In the genomic region with DNA sequence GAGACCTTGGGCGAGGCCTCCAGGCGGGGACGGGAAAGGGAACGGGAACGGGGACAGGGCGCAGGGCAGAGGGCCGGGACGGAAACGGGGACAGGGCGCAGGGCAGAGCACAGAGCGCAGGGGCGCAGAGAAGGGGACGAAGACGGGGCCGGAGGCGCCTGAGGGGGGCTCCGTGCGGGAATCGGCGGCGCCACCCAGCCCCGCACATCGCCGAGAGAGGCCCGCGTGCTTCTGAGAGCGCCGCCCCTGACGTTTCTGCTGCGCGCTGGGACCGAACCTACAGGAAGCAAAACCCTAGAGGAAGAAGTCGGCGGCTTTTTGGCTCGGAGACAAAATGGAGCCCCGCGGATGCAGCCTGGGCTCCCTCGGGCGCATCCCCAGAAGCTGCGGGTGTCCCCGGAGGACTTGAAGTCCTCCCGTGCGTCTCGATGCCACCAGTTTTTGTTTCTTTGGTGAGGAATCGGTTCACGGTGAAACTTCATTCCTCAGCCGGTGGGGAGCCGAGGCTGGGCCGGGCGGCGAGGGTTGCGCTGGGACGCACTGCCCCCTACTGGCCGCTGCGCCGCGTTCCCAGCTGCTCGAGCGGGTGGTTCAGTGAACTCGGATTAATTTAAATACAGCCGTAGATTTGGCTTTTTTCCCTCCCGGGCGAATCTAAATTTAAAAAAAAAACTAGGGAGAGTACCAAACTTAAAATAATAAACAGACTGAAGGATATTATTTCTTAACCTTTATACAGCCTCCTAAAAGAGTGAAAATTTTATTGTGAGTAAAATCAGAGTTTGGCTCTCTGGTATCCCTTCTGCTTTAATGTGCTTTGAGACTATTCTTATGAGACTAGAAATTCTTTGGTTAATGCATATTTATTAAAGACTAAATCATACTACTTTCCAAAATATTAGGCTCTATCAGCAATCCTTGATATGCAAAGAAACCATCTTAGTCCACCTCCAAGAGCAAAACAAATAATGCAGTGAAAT, we compare ENCODE assay signal across 8 cellular contexts.
A peak's percentile ranks its signal among the peaks of the same experiment; 100 is the strongest.
DNase-seq lines count a peak whose midpoint lies in the region; ATAC-seq and TF ChIP-seq lines count a peak whose summit lies in the region.

No MANE protein-coding gene starts in this region.

- TF ChIP-seq CTCF in parathyroid adenoma (IDR thresholded peaks at IDR 0.05) (peak; percentile 84), thyroid gland (IDR thresholded peaks at IDR 0.05) (peak; percentile 68 to 92 (median 83))

- DNase-seq in DMS79 (lab: John Stamatoyannopoulos, UW) (peak; percentile 43), HUDEP-2 (lab: John Stamatoyannopoulos, UW; ENCODE audit: unreplicated experiment in 76 of 76) (peak in 67 of 76 experiments; percentile 4 to 77 (median 56)), SKM-1 (lab: John Stamatoyannopoulos, UW; ENCODE audit: unreplicated experiment) (peak; percentile 29), adipocyte (ENCODE audit: low read depth) (peak; percentile 90), cardiac septum (ENCODE audit: low spot score) (peak; percentile 91), thyroid gland (peak; percentile 61 to 75)

- peak overlapping the region; percentile 69 for H3K27ac ChIP-seq in parathyroid adenoma
- H3K27ac ChIP-seq in thyroid gland = peak overlapping the region; percentile 63 to 83 (median 77)

- H3K27me3 ChIP-seq in adipocyte (replicated peaks; ENCODE audit: control insufficient read depth, insufficient read depth, low read length) (peaks cover 2% of the 10 kb centered on the region), parathyroid adenoma (ENCODE audit: control insufficient read depth, insufficient read depth, low read length) (no peaks in the 10 kb centered on the region), thyroid gland (no peaks in the 10 kb centered on the region)

- no peaks in the 10 kb centered on the region for H3K79me2 ChIP-seq in parathyroid adenoma

- peak overlapping the region; percentile 94 for H3K4me2 ChIP-seq in parathyroid adenoma (ENCODE audit: low read length)

- peak overlapping the region; percentile 78 for H2AFZ ChIP-seq in parathyroid adenoma

- H3K4me1 ChIP-seq in adipocyte (ENCODE audit: control insufficient read depth, insufficient read depth, low read length) = no peaks in the 10 kb centered on the region
- no peaks in the 10 kb centered on the region for H3K4me1 ChIP-seq in parathyroid adenoma
- H3K4me1 ChIP-seq in thyroid gland = peaks cover 3 to 11% of the 10 kb centered on the region in 2 donors

- TF ChIP-seq POLR2A in thyroid gland (IDR thresholded peaks at IDR 0.05) = no peak

- ATAC-seq in GM21390 (IDR thresholded peaks at IDR 0.05; ENCODE audit: unreplicated experiment) = peak; percentile 95

- H3K9ac ChIP-seq in adipocyte (ENCODE audit: low read length) (peak overlapping the region; percentile 89), parathyroid adenoma (no peak overlapping the region)

- H3K4me3 ChIP-seq in adipocyte (ENCODE audit: low read length) (peak overlapping the region; percentile 82), parathyroid adenoma (ENCODE audit: low read depth, low read length) (peak overlapping the region; percentile 83), thyroid gland (replicated peaks in 1 of 3) (peak overlapping the region in 2 of 3 donors; percentile 59 to 82)

- intact Hi-C loops in cardiac septum (cut with DNase I) (loop anchor here (2.0 to 10.0 kb wide), 6 partner anchors 161 to 383 kb away; a partner anchor contains a TSS), thyroid gland (cut with DNase I) (loop anchor here (10.0 kb wide), 2 partner anchors 207 to 303 kb away; no protein-coding TSS in a partner anchor)

- no peaks in the 10 kb centered on the region for H3K9me3 ChIP-seq in adipocyte (ENCODE audit: control insufficient read depth, low read length)
- H3K9me3 ChIP-seq in parathyroid adenoma (ENCODE audit: control insufficient read depth, low read length) = no peaks in the 10 kb centered on the region
- no peaks in the 10 kb centered on the region for H3K9me3 ChIP-seq in thyroid gland

- no peaks in the 10 kb centered on the region for H3K36me3 ChIP-seq in adipocyte (ENCODE audit: control insufficient read depth, insufficient read depth, low read length, severe bottlenecking)
- no peaks in the 10 kb centered on the region for H3K36me3 ChIP-seq in parathyroid adenoma (ENCODE audit: control insufficient read depth, insufficient read depth, low read length)
- no peaks in the 10 kb centered on the region for H3K36me3 ChIP-seq in thyroid gland

- WGBS in thyroid gland, 2 donors = 1% methylated on average over 49 to 57 of the region's 63 CpGs

Comparison
In these comparisons a context has a peak if more than half of its experiments do, and no peak if none do; other contexts are left out.
1. Peak in every context shown above with its lines: DNase-seq, ATAC-seq, H3K4me3 ChIP-seq and H3K27ac ChIP-seq.
2. DNase-seq: peak in every context shown above with its lines; median percentile 91 in cardiac septum; 90 in adipocyte; 68 in thyroid gland; 56 in HUDEP-2; 43 in DMS79; 29 in SKM-1.